Comparison of ENCODE assay signal across 27 cellular contexts in genomic region chr6:142153230-142153629, GRCh38. TPM values are rescaled to one million over a fixed set of nuclear protein-coding genes. Genes with fewer than 3 reads are reported as not detected.
DNase-seq lines count a peak whose midpoint lies in the region; ATAC-seq, FAIRE-seq and TF ChIP-seq lines count a peak whose summit lies in the region.
"Had no signal": no experiment of that assay in that cellular context is flagged by ENCODE, and none has a peak within 500 bp of the region (broad histone marks: within the 10 kb centered on the region; RNA-seq: fewer than 3 reads in every experiment).

No MANE protein-coding gene starts in this region.

- H3K27ac Mint-ChIP-seq in activated naive CD8-positive, alpha-beta T cell treated with anti-CD3 and anti-CD28 coated beads for 36 hours, result peak overlapping the region; percentile 35
- H3K27ac Mint-ChIP-seq: activated naive CD4-positive, alpha-beta T cell treated with anti-CD3 and anti-CD28 coated beads, Interleukin-2, amount 10 ng/mL, durations not matched to agents 7 days and 5 days; immature natural killer cell had no signal

- ATAC-seq in GM18505 (IDR thresholded peaks at IDR 0.05; ENCODE audit: unreplicated experiment), result no peak
- ATAC-seq: gastrocnemius medialis, left lobe of liver had no signal

- H3K23ac ChIP-seq in mesenchymal stem cell (ENCODE audit: low read length in 2 of 2), result no peak overlapping the region

- peaks cover 0 to 2% of the 10 kb centered on the region in 2 experiments for H3K36me3 ChIP-seq in mesenchymal stem cell (ENCODE audit: control insufficient read depth in 1 of 2, insufficient read depth in 2 of 2, low read depth in 1 of 2, low read length in 2 of 2)
- H3K36me3 ChIP-seq: gastrocnemius medialis had no signal

- no peak overlapping the region for H3K27ac ChIP-seq in mesenchymal stem cell (ENCODE audit: low read length, poor library complexity, severe bottlenecking)
- H3K27ac ChIP-seq: C4-2B, gastrocnemius medialis, WERI-Rb-1 had no signal

- no peak overlapping the region for H2BK15ac ChIP-seq in mesenchymal stem cell (ENCODE audit: low read depth, poor library complexity, severe bottlenecking)

- no peak overlapping the region for H4K91ac ChIP-seq in mesenchymal stem cell (ENCODE audit: low read length)

- peaks cover 3% of the 10 kb centered on the region for H3K79me1 ChIP-seq in mesenchymal stem cell (replicated peaks; ENCODE audit: low read length, poor library complexity, severe bottlenecking)

- H3K4me2 ChIP-seq in mesenchymal stem cell (ENCODE audit: low read length, poor library complexity, severe bottlenecking), result no peak overlapping the region
- H3K4me2 ChIP-seq: smooth muscle cell had no signal

- no peak overlapping the region for H3K4me3 Mint-ChIP-seq in activated naive CD8-positive, alpha-beta T cell treated with anti-CD3 and anti-CD28 coated beads for 36 hours
- H3K4me3 Mint-ChIP-seq: activated naive CD4-positive, alpha-beta T cell treated with anti-CD3 and anti-CD28 coated beads, Interleukin-2, amount 10 ng/mL, durations not matched to agents 7 days and 5 days; activated T-cell treated with anti-CD3 and anti-CD28 coated beads, Interleukin-2, amount 50 U/mL, for 4 hours; immature natural killer cell; naive B cell had no signal

- H2BK5ac ChIP-seq in mesenchymal stem cell (ENCODE audit: low read depth, low read length, poor library complexity, severe bottlenecking), result no peak overlapping the region

- H3K27me3 ChIP-seq in mesenchymal stem cell (ENCODE audit: control insufficient read depth in 1 of 2, insufficient read depth in 1 of 2, low read length in 2 of 2), result no peaks in the 10 kb centered on the region
- H3K27me3 ChIP-seq: gastrocnemius medialis had no signal

- H3K4me3 ChIP-seq in mesenchymal stem cell (ENCODE audit: insufficient read depth in 1 of 2, low read depth in 1 of 2, low read length in 2 of 2), result peak overlapping the region in 1 of 2 experiments; percentile 16
- H3K4me3 ChIP-seq: gastrocnemius medialis, smooth muscle cell had no signal

- peak overlapping the region; percentile 77 for H3K9ac ChIP-seq in mesenchymal stem cell (ENCODE audit: low read length)

- H3K9me3 Mint-ChIP-seq in activated naive CD8-positive, alpha-beta T cell treated with anti-CD3 and anti-CD28 coated beads for 36 hours, result no peaks in the 10 kb centered on the region
- H3K9me3 Mint-ChIP-seq: activated naive CD4-positive, alpha-beta T cell treated with anti-CD3 and anti-CD28 coated beads, Interleukin-2, amount 10 ng/mL, durations not matched to agents 7 days and 5 days; activated T-cell treated with anti-CD3 and anti-CD28 coated beads, Interleukin-2, amount 50 U/mL, for 4 hours; immature natural killer cell; naive B cell had no signal

- H3K4me1 ChIP-seq in mesenchymal stem cell (ENCODE audit: control insufficient read depth, insufficient read depth, low read depth, low read length), result no peaks in the 10 kb centered on the region

- no peak overlapping the region for H2AFZ ChIP-seq in mesenchymal stem cell (ENCODE audit: low read depth, low read length)

- H3K4ac ChIP-seq in mesenchymal stem cell (ENCODE audit: low read depth in 1 of 2, low read length in 2 of 2), result no peak overlapping the region

- no peak overlapping the region for H2BK120ac ChIP-seq in mesenchymal stem cell (ENCODE audit: low read depth, low read length)

- peaks cover 13% of the 10 kb centered on the region for H3K36me3 Mint-ChIP-seq in activated naive CD8-positive, alpha-beta T cell treated with anti-CD3 and anti-CD28 coated beads for 36 hours

- H2AK5ac ChIP-seq in mesenchymal stem cell (ENCODE audit: low read length, severe bottlenecking), result no peak overlapping the region

- no peaks in the 10 kb centered on the region for H3K27me3 Mint-ChIP-seq in activated naive CD8-positive, alpha-beta T cell treated with anti-CD3 and anti-CD28 coated beads for 36 hours
- H3K27me3 Mint-ChIP-seq: activated naive CD4-positive, alpha-beta T cell treated with anti-CD3 and anti-CD28 coated beads, Interleukin-2, amount 10 ng/mL, durations not matched to agents 7 days and 5 days; naive B cell had no signal

- DNase-seq in activated naive CD8-positive, alpha-beta T cell treated with anti-CD3 and anti-CD28 coated beads for 36 hours, result no peak
- DNase-seq in mesenchymal stem cell (no peak), NOMO-1 treated with DMSO at 0.1 percent for 48 hours (lab: John Stamatoyannopoulos, UW; ENCODE audit: unreplicated experiment) (no peak), occipital lobe (lab: John Stamatoyannopoulos, UW) (no peak)
- DNase-seq: activated naive CD4-positive, alpha-beta T cell treated with anti-CD3 and anti-CD28 coated beads, Interleukin-2, amount 10 ng/mL, durations not matched to agents 7 days and 5 days; activated T-cell treated with anti-CD3 and anti-CD28 coated beads, Interleukin-2, amount 50 U/mL, for 4 hours; Calu3; effector CD4-positive, alpha-beta T cell; gastrocnemius medialis; hippocampal formation; immature natural killer cell; naive B cell; NCI-H1092 treated with DMSO at 0.1 percent for 48 hours; NCI-H1930; NCI-H2227 treated with DMSO at 0.1 percent for 48 hours; NCI-H69; WERI-Rb-1 had no signal

- no peak overlapping the region for H3K14ac ChIP-seq in mesenchymal stem cell (ENCODE audit: low read length in 2 of 2)

- no peak overlapping the region for H3K18ac ChIP-seq in mesenchymal stem cell (ENCODE audit: low read depth in 1 of 2, low read length in 2 of 2)

- no peak overlapping the region for H4K8ac ChIP-seq in mesenchymal stem cell (ENCODE audit: low read length)

- H2BK12ac ChIP-seq in mesenchymal stem cell (ENCODE audit: low read length in 2 of 2), result no peak overlapping the region

- H3K9me3 ChIP-seq in mesenchymal stem cell (ENCODE audit: control insufficient read depth, low read length), result no peaks in the 10 kb centered on the region
- H3K9me3 ChIP-seq: gastrocnemius medialis had no signal

- TF ChIP-seq POLR2A in GM18505 (IDR thresholded peaks at IDR 0.05; ENCODE audit: borderline replicate concordance, extremely low read depth, insufficient read depth, insufficient read length), result no peak

- no CpG with 5 or more reads among the region's 3 CpGs for WGBS in mesenchymal stem cell

- FAIRE-seq in A204.1 (lab: Jason Lieb, UNC), result peak; percentile 16
- peak; percentile 47 for FAIRE-seq in G401.6 (lab: Jason Lieb, UNC)

- H3K4me1 Mint-ChIP-seq in activated naive CD8-positive, alpha-beta T cell treated with anti-CD3 and anti-CD28 coated beads for 36 hours, result peaks cover 65% of the 10 kb centered on the region

RNA-seq across cellular contexts. Expression of gene VTA1, which starts 6.2 kb away (rescaled TPM):
- 10 to 100 TPM; 66.3 to 69.5 TPM for total RNA-seq in activated naive CD8-positive, alpha-beta T cell treated with anti-CD3 and anti-CD28 coated beads for 36 hours
- polyA plus RNA-seq in mesenchymal stem cell (2013, experiment 1 of 2), result 52.9 TPM
- polyA plus RNA-seq in mesenchymal stem cell (2013, experiment 2 of 2), result 53.4 TPM
- 114 TPM for total RNA-seq in occipital lobe

RNA-seq across cellular contexts. Expression of gene NMBR, which starts 6.3 kb away (rescaled TPM):
- not detected for total RNA-seq in activated naive CD8-positive, alpha-beta T cell treated with anti-CD3 and anti-CD28 coated beads for 36 hours
- 0.06 TPM for polyA plus RNA-seq in mesenchymal stem cell (2013, experiment 1 of 2)
- not detected for polyA plus RNA-seq in mesenchymal stem cell (2013, experiment 2 of 2)
- total RNA-seq in occipital lobe, result 12.6 TPM
- total RNA-seq: activated T-cell treated with anti-CD3 and anti-CD28 coated beads, Interleukin-2, amount 50 U/mL, for 4 hours; Calu3; left lobe of liver; smooth muscle cell had no signal
- polyA plus RNA-seq: esophagus, immature natural killer cell, smooth muscle cell had no signal

RNA-seq across cellular contexts. Expression of gene GJE1, which starts 20.5 kb away (rescaled TPM):
- total RNA-seq in activated naive CD8-positive, alpha-beta T cell treated with anti-CD3 and anti-CD28 coated beads for 36 hours, result not detected
- not detected for polyA plus RNA-seq in mesenchymal stem cell (2013, experiment 1 of 2)
- not detected for polyA plus RNA-seq in mesenchymal stem cell (2013, experiment 2 of 2)
- total RNA-seq in occipital lobe, result not detected
- total RNA-seq: activated T-cell treated with anti-CD3 and anti-CD28 coated beads, Interleukin-2, amount 50 U/mL, for 4 hours; Calu3; gastrocnemius medialis; left lobe of liver; renal cortical epithelial cell; smooth muscle cell; temporal lobe; urinary bladder had no signal
- polyA plus RNA-seq: esophagus, immature natural killer cell, smooth muscle cell, urinary bladder had no signal

Comparison
In these comparisons a context has a peak if more than half of its experiments do, and no peak if none do; other contexts are left out.
1. RNA of gene NMBR, which starts 6.3 kb away (total RNA-seq): 12.6 TPM in occipital lobe (single experiment); not detected in activated naive CD8-positive, alpha-beta T cell treated with anti-CD3 and anti-CD28 coated beads for 36 hours; every median in the first group is over 10 times any median in the second.